27 cellular contexts compared by ENCODE assay signal in genomic region chr3:59374091-59374490, GRCh38.
"Had no signal": no experiment of that assay in that cellular context is flagged by ENCODE, and none has a peak within 500 bp of the region (broad histone marks: within the 10 kb centered on the region; RNA-seq: fewer than 3 reads in every experiment).

No MANE protein-coding gene starts in this region.

- H3K36me3 Mint-ChIP-seq: naive thymus-derived CD8-positive, alpha-beta T cell; stimulated activated memory B cell treated with anti-CD40 and anti-IgM and Interleukin-4, amounts not matched to agents 10 μg/mL and 1 μg/mL and 100 μg/mL, for 72 hours; type B pancreatic cell had no signal

- H3K9me3 ChIP-seq: neutrophil, pancreas, prostate gland, right lobe of liver, sigmoid colon, suprapubic skin, testis, tibial artery, transverse colon, upper lobe of right lung, uterus had no signal

- H3K36me3 ChIP-seq: neutrophil, pancreas, prostate gland, right lobe of liver, sigmoid colon, suprapubic skin, tibial artery, transverse colon, upper lobe of right lung, uterus had no signal

- H3K4me1 ChIP-seq: prostate gland, right lobe of liver, sigmoid colon, suprapubic skin, testis, tibial artery, transverse colon, upper lobe of right lung, uterus had no signal

- FAIRE-seq: pancreas, small intestine had no signal

- H3K9me3 Mint-ChIP-seq: naive thymus-derived CD8-positive, alpha-beta T cell; nephron progenitor cell; type B pancreatic cell had no signal

- H3K4me3 Mint-ChIP-seq: naive thymus-derived CD8-positive, alpha-beta T cell; nephron progenitor cell; neural crest cell; stimulated activated memory B cell treated with anti-CD40 and anti-IgM and Interleukin-4, amounts not matched to agents 10 μg/mL and 1 μg/mL and 100 μg/mL, for 72 hours; stimulated activated naive CD8-positive, alpha-beta T cell treated with anti-CD3 and anti-CD28 coated beads, Interleukin-15, amount 100 ng/mL, for 72 hours; type B pancreatic cell had no signal

- ATAC-seq: naive thymus-derived CD8-positive, alpha-beta T cell; pancreas; right lobe of liver; upper lobe of right lung had no signal

- H3K27ac Mint-ChIP-seq: naive thymus-derived CD8-positive, alpha-beta T cell; nephron progenitor cell; stimulated activated memory B cell treated with anti-CD40 and anti-IgM and Interleukin-4, amounts not matched to agents 10 μg/mL and 1 μg/mL and 100 μg/mL, for 72 hours; stimulated activated naive CD8-positive, alpha-beta T cell treated with anti-CD3 and anti-CD28 coated beads, Interleukin-15, amount 100 ng/mL, for 72 hours; type B pancreatic cell had no signal

- H3K27me3 ChIP-seq: neutrophil, pancreas, right lobe of liver, sigmoid colon, suprapubic skin, testis, tibial artery, transverse colon, upper lobe of right lung, uterus had no signal

- H3K27ac ChIP-seq: neutrophil, pancreas, prostate gland, right lobe of liver, sigmoid colon, suprapubic skin, testis, tibial artery, transverse colon, upper lobe of right lung, uterus had no signal

- H3K4me3 ChIP-seq: pancreas, prostate gland, right lobe of liver, sigmoid colon, suprapubic skin, testis, tibial artery, transverse colon, upper lobe of right lung, uterus had no signal

- H3K27me3 Mint-ChIP-seq: naive thymus-derived CD8-positive, alpha-beta T cell; stimulated activated memory B cell treated with anti-CD40 and anti-IgM and Interleukin-4, amounts not matched to agents 10 μg/mL and 1 μg/mL and 100 μg/mL, for 72 hours; stimulated activated naive CD8-positive, alpha-beta T cell treated with anti-CD3 and anti-CD28 coated beads, Interleukin-15, amount 100 ng/mL, for 72 hours had no signal

- DNase-seq: naive thymus-derived CD8-positive, alpha-beta T cell; nephron progenitor cell; nucleus accumbens; pancreas; right cardiac atrium; right lobe of liver; sigmoid colon; small intestine; stimulated activated CD4-positive, alpha-beta T cell treated with anti-CD3 and anti-CD28 coated beads, Interleukin-1b, Interleukin-23, amount 100 ng/mL, for 48 hours; stimulated activated CD4-positive, alpha-beta T cell treated with anti-CD3 and anti-CD28 coated beads, Interleukin-4, amount 100 ng/mL, for 1 hour; stimulated activated CD4-positive, alpha-beta T cell treated with anti-CD3 and anti-CD28 coated beads, Interleukin-4, amount 100 ng/mL, for 4 hours; stimulated activated CD8-positive, alpha-beta memory T cell treated with anti-CD3 and anti-CD28 coated beads, Interleukin-4, amount 100 ng/mL, for 48 hours; stimulated activated naive CD4-positive, alpha-beta T cell; stimulated activated naive CD8-positive, alpha-beta T cell treated with anti-CD3 and anti-CD28 coated beads, Interleukin-15, amount 100 ng/mL, for 72 hours; stimulated activated naive CD8-positive, alpha-beta T cell treated with anti-CD3 and anti-CD28 coated beads, Interleukin-15, Interleukin-2, amounts not matched to agents 100 U/mL and 50 U/mL, for 24 hours; substantia nigra; testis; tibial artery; transverse colon; upper lobe of right lung; uterus had no signal
